ENCODE assay signal across 8 cellular contexts in the genomic region with DNA sequence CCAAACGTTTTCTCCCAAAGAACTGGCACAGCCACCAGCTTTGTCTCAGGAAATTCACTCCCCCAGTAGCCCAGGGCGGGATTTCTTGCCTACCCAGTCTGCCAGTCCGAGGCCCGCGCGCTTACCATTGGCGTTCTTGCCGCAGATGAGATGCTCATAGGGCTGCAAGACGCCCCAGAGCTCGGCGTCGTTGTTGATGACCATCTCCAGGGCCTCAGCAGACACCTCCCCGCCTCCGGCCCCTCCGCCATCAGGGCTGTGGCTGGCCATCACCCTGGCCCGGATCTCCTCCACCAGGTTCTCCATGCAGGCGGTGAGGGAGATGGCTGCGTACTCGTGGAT. TPM values are rescaled to one million over a fixed set of nuclear protein-coding genes. Genes with fewer than 3 reads are reported as not detected.
A peak's percentile ranks its signal among the peaks of the same experiment; 100 is the strongest.
DNase-seq lines count a peak whose midpoint lies in the region; ATAC-seq and TF ChIP-seq lines count a peak whose summit lies in the region.

No MANE protein-coding gene starts in this region.

- TF ChIP-seq CTCF in heart left ventricle (IDR thresholded peaks at IDR 0.05) = no peak
- no peak for TF ChIP-seq CTCF in sigmoid colon (IDR thresholded peaks at IDR 0.05)

- H3K4me1 ChIP-seq in heart left ventricle (peaks cover 0 to 44% (median 30%) of the 10 kb centered on the region in 12 donors), sigmoid colon (peaks cover 0 to 33% (median 27%) of the 10 kb centered on the region in 4 donors)

- TF ChIP-seq POLR2A in heart left ventricle (IDR thresholded peaks at IDR 0.05) (no peak), sigmoid colon (IDR thresholded peaks at IDR 0.05) (no peak)

- H3K27me3 ChIP-seq in heart left ventricle = peaks cover 0 to 22% (median 6%) of the 10 kb centered on the region in 9 donors
- H3K27me3 ChIP-seq in sigmoid colon = no peaks in the 10 kb centered on the region

- H3K9me3 ChIP-seq in heart left ventricle = no peaks in the 10 kb centered on the region
- no peaks in the 10 kb centered on the region for H3K9me3 ChIP-seq in sigmoid colon

- DNase-seq in stimulated activated CD4-positive, alpha-beta T cell treated with anti-CD3 and anti-CD28 coated beads, Interleukin-12 subunit alpha, Interleukin-12 subunit beta, amount 100 ng/mL, for 4 hours = peak; percentile 16
- no peak for DNase-seq in stimulated activated CD4-positive, alpha-beta T cell treated with anti-CD3 and anti-CD28 coated beads, Interleukin-2, amount 100 ng/mL, for 48 hours
- peak; percentile 19 for DNase-seq in activated CD8-positive, alpha-beta memory T cell treated with anti-CD3 and anti-CD28 coated beads, Interleukin-2, amount 50 U/mL, for 4 hours
- peak in 3 of 5 donors; percentile 23 to 41 (median 27) for DNase-seq in heart left ventricle
- DNase-seq in sigmoid colon = peak; percentile 72
- no peak for DNase-seq in germinal center (ENCODE audit: low spot score)

- intact Hi-C loops in heart left ventricle (cut with DNase I) = loop anchor here in 9 of 10 donors (5.0 to 10.0 kb wide), 11 partner anchors 44 to 502 kb away; a partner anchor contains a TSS
- intact Hi-C loops in sigmoid colon (cut with DNase I) = loop anchor here (5.0 kb wide), 2 partner anchors 84 to 249 kb away; a partner anchor contains a TSS

- WGBS in heart left ventricle, 4 donors = 2 to 7% (median 4%) methylated on average over 13 to 19 of the region's 19 CpGs
- WGBS in sigmoid colon, 2 donors = 6 to 7% methylated on average over 19 of the region's 19 CpGs

- ATAC-seq in heart left ventricle = no peak
- no peak for ATAC-seq in GM18520 (IDR thresholded peaks at IDR 0.05; ENCODE audit: unreplicated experiment)
- no peak for ATAC-seq in HG03460 (IDR thresholded peaks at IDR 0.05; ENCODE audit: unreplicated experiment)

- peak overlapping the region; percentile 42 to 84 (median 64) for H3K4me3 ChIP-seq in heart left ventricle
- peak overlapping the region; percentile 33 to 64 (median 54) for H3K4me3 ChIP-seq in sigmoid colon

- no peaks in the 10 kb centered on the region for H3K36me3 ChIP-seq in heart left ventricle
- no peaks in the 10 kb centered on the region for H3K36me3 ChIP-seq in sigmoid colon

- TF ChIP-seq EP300 in sigmoid colon (IDR thresholded peaks at IDR 0.05) = no peak

- H3K27ac ChIP-seq in heart left ventricle (peak overlapping the region in 7 of 12 donors; percentile 64 to 89 (median 83)), sigmoid colon (peak overlapping the region; percentile 83 to 88 (median 85))

RNA-seq across cellular contexts. Expression of a gene that starts 1.3 kb away (rescaled TPM):
- total RNA-seq in heart left ventricle (10 to 100 TPM in 6 of 9 donors, 1 to 10 TPM in 3; 9.0 to 26.3 (median 12.5) TPM), sigmoid colon (1 to 10 TPM; 1.3 to 2.5 (median 2.1) TPM)
- polyA plus RNA-seq in heart left ventricle (10 to 100 TPM in 1 of 2 donors, 1 to 10 TPM in 1; 3.3 to 27.1 TPM), sigmoid colon (10 to 100 TPM in 1 of 3 donors, 1 to 10 TPM in 2; 5.4 to 12.9 (median 8.2) TPM)

Comparison
In these comparisons a context has a peak if more than half of its experiments do, and no peak if none do; other contexts are left out.
1. DNase-seq: peak in stimulated activated CD4-positive, alpha-beta T cell treated with anti-CD3 and anti-CD28 coated beads, Interleukin-12 subunit alpha, Interleukin-12 subunit beta, amount 100 ng/mL, for 4 hours (single experiment), activated CD8-positive, alpha-beta memory T cell treated with anti-CD3 and anti-CD28 coated beads, Interleukin-2, amount 50 U/mL, for 4 hours (single experiment), heart left ventricle (3 of 5) and sigmoid colon (single experiment); none in stimulated activated CD4-positive, alpha-beta T cell treated with anti-CD3 and anti-CD28 coated beads, Interleukin-2, amount 100 ng/mL, for 48 hours (0 of 2) and germinal center (single experiment).